25 cellular contexts compared by ENCODE assay signal in genomic region chr3:182412066-182412465, GRCh38.
DNase-seq lines count a peak whose midpoint lies in the region; ATAC-seq lines count a peak whose summit lies in the region.
"Had no signal": no experiment of that assay in that cellular context is flagged by ENCODE, and none has a peak within 500 bp of the region (broad histone marks: within the 10 kb centered on the region; RNA-seq: fewer than 3 reads in every experiment).

No MANE protein-coding gene starts in this region.

- H3K4me2 ChIP-seq in BLaER1 = peak overlapping the region; percentile 73
- H3K4me2 ChIP-seq: hepatocyte, SK-N-SH had no signal

- H3K9me3 ChIP-seq in BLaER1 = no peaks in the 10 kb centered on the region
- H3K9me3 ChIP-seq in aorta (ENCODE audit: control insufficient read depth, low read length) = no peaks in the 10 kb centered on the region
- H3K9me3 ChIP-seq: body of pancreas, gastroesophageal sphincter, SK-N-SH, spleen had no signal

- no peaks in the 10 kb centered on the region for H3K36me3 ChIP-seq in BLaER1
- H3K36me3 ChIP-seq in aorta (ENCODE audit: control insufficient read depth in 1 of 2, insufficient read depth in 2 of 2, low read length in 1 of 2) = no peaks in the 10 kb centered on the region
- H3K36me3 ChIP-seq: gastroesophageal sphincter, spleen had no signal

- H4K20me1 ChIP-seq in BLaER1 = no peaks in the 10 kb centered on the region

- H3K27ac ChIP-seq in BLaER1 = peak overlapping the region; percentile 28; the same call in 1 of the 2 replicates
- no peak overlapping the region for H3K27ac ChIP-seq in aorta (ENCODE audit: low read depth in 1 of 2, low read length in 2 of 2)
- H3K27ac ChIP-seq: body of pancreas, gastroesophageal sphincter, hepatocyte, spleen had no signal

- intact Hi-C loops in aorta (cut with DNase I) = no loop called here

- DNase-seq in HT1080 (ENCODE audit: low read depth) = peak; percentile 61
- peak; percentile 23 for DNase-seq in astrocyte of the hippocampus (ENCODE audit: low read depth, low spot score)
- DNase-seq in kidney tubule cell (ENCODE audit: low spot score) = peak; percentile 81
- DNase-seq in aorta = no peak
- DNase-seq in NCI-H510A treated with DMSO at 0.1 percent for 48 hours (lab: John Stamatoyannopoulos, UW) = no peak
- DNase-seq in MV-4-11 (lab: John Stamatoyannopoulos, UW) = no peak
- DNase-seq: activated CD4-positive, CD25-positive, alpha-beta regulatory T cell; activated naive CD4-positive, alpha-beta T cell treated with anti-CD3 and anti-CD28 coated beads for 36 hours; activated T-cell treated with anti-CD3 and anti-CD28 coated beads, Interleukin-2, amount 50 U/mL, for 4 hours; AML-193; body of pancreas; CD4-positive, alpha-beta memory T cell; cerebellar nuclear complex; NCI-H1436 treated with DMSO at 0.1 percent for 48 hours; NCI-H2081 treated with DMSO at 0.1 percent for 48 hours; NCI-H748 treated with DMSO at 0.1 percent for 48 hours; right cardiac atrium; SK-N-SH; spleen; stimulated activated CD4-positive, alpha-beta T cell treated with anti-CD3 and anti-CD28 coated beads, Interleukin-2, amount 100 ng/mL, for 24 hours; stimulated activated naive CD8-positive, alpha-beta T cell treated with anti-CD3 and anti-CD28 coated beads, Interleukin-15, amount 100 ng/mL, for 72 hours had no signal

- H3K27me3 ChIP-seq in BLaER1 = no peaks in the 10 kb centered on the region
- H3K27me3 ChIP-seq in aorta (ENCODE audit: control insufficient read depth in 1 of 2, insufficient read depth in 2 of 2, low read length in 1 of 2) = no peaks in the 10 kb centered on the region
- H3K27me3 ChIP-seq: body of pancreas, gastroesophageal sphincter, hepatocyte, spleen had no signal

- H3K4me3 ChIP-seq in BLaER1 = no peak overlapping the region
- no peak overlapping the region for H3K4me3 ChIP-seq in aorta (ENCODE audit: low read length in 2 of 2)
- H3K4me3 ChIP-seq: body of pancreas, gastroesophageal sphincter, hepatocyte, spleen had no signal

- 43 to 54% methylated on average over 2 of the region's 2 CpGs for WGBS in aorta, 2 donors

- ATAC-seq in aorta (ENCODE audit: low FRiP score) = no peak
- ATAC-seq in GM18907 (IDR thresholded peaks at IDR 0.05; ENCODE audit: unreplicated experiment) = no peak
- ATAC-seq: activated T-cell treated with anti-CD3 and anti-CD28 coated beads, Interleukin-2, amount 50 U/mL, for 4 hours; body of pancreas; gastroesophageal sphincter; right cardiac atrium; stimulated activated naive CD8-positive, alpha-beta T cell treated with anti-CD3 and anti-CD28 coated beads, Interleukin-15, amount 100 ng/mL, for 72 hours had no signal

- no peak overlapping the region for H3K9ac ChIP-seq in BLaER1
- H3K9ac ChIP-seq: SK-N-SH had no signal

- peaks cover 41% of the 10 kb centered on the region for H3K4me1 ChIP-seq in BLaER1
- no peaks in the 10 kb centered on the region for H3K4me1 ChIP-seq in aorta (ENCODE audit: control insufficient read depth in 1 of 2, insufficient read depth in 2 of 2, low read length in 2 of 2)
- H3K4me1 ChIP-seq: body of pancreas, gastroesophageal sphincter, spleen had no signal

Comparison
In these comparisons a context has a peak if more than half of its experiments do, and no peak if none do; other contexts are left out.
1. DNase-seq: peak in HT1080 (single experiment), astrocyte of the hippocampus (single experiment) and kidney tubule cell (single experiment); none in aorta (0 of 2), NCI-H510A treated with DMSO at 0.1 percent for 48 hours (single experiment) and MV-4-11 (single experiment).